ENCODE assay signal across 28 cellular contexts in the genomic region with DNA sequence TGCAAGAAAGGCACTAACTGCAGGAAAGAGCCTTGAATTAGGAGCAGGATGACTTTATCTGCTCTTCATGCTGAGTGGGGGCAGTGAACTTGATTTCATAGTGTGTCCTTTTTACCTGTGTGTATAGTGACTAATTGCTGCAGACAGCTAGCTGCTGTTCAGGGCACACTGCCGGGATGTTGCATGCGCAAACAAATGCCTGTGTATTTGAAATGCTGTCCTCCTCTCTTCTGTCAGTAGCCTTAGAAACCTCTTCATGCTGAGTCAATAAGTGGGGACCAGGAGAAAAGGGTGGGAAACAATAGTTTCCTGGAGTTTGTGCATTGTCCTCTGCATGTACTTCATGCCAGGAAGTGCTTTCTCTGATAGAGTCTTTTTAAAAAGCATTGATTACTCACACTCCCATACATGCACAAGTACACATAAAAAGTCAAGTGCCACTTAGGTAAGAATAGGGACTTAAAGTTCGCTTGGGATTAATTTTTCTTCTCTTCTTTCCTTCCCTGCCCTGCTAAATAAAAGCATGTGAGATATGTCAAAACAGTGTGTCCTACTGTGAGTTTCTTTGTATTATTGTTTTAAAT.
A peak's percentile ranks its signal among the peaks of the same experiment; 100 is the strongest.
DNase-seq lines count a peak whose midpoint lies in the region; ATAC-seq lines count a peak whose summit lies in the region.
"Had no signal": no experiment of that assay in that cellular context is flagged by ENCODE, and none has a peak within 500 bp of the region (broad histone marks: within the 10 kb centered on the region; RNA-seq: fewer than 3 reads in every experiment).

No MANE protein-coding gene starts in this region.

- H3K36me3 ChIP-seq in ACC112 (ENCODE audit: insufficient read depth, low read length) (no peaks in the 10 kb centered on the region), Karpas-422 (ENCODE audit: insufficient read depth, low read length) (no peaks in the 10 kb centered on the region)
- H3K36me3 ChIP-seq: cardiac muscle cell, colonic mucosa, SJSA1, WERI-Rb-1 had no signal

- no peaks in the 10 kb centered on the region for H4K20me1 ChIP-seq in Karpas-422 (ENCODE audit: insufficient read depth, low read depth, low read length)

- H3K27me3 ChIP-seq in ACC112 (ENCODE audit: insufficient read depth, low read length), result no peaks in the 10 kb centered on the region
- H3K27me3 ChIP-seq in Karpas-422 (ENCODE audit: low read length), result no peaks in the 10 kb centered on the region
- H3K27me3 ChIP-seq: cardiac muscle cell, colonic mucosa, SJSA1 had no signal

- H3K9ac ChIP-seq in Karpas-422 (ENCODE audit: low read length), result no peak overlapping the region

- H3K9me3 ChIP-seq in Karpas-422 (ENCODE audit: low read length), result no peaks in the 10 kb centered on the region
- H3K9me3 ChIP-seq: colonic mucosa had no signal

- ATAC-seq in GM21723 (IDR thresholded peaks at IDR 0.05; ENCODE audit: unreplicated experiment) (no peak), HG02840 (IDR thresholded peaks at IDR 0.05; ENCODE audit: low FRiP score, unreplicated experiment) (no peak)
- ATAC-seq: left lobe of liver, right cardiac atrium had no signal

- no peak overlapping the region for H3K4me2 ChIP-seq in Karpas-422 (ENCODE audit: low read depth, low read length, poor library complexity, severe bottlenecking)

- H3K4me3 ChIP-seq in ACC112 (ENCODE audit: low read depth, low read length) (no peak overlapping the region), Karpas-422 (ENCODE audit: low read length) (no peak overlapping the region)
- H3K4me3 ChIP-seq: cardiac muscle cell, colonic mucosa, SJSA1 had no signal

- H3K4me1 ChIP-seq in ACC112 (ENCODE audit: control insufficient read depth, insufficient read depth, low read length, unreplicated experiment), result no peaks in the 10 kb centered on the region
- peaks cover 8% of the 10 kb centered on the region for H3K4me1 ChIP-seq in Karpas-422 (ENCODE audit: low read length)
- H3K4me1 ChIP-seq: colonic mucosa, SJSA1 had no signal

- peak overlapping the region; percentile 12 for H2AFZ ChIP-seq in ACC112 (ENCODE audit: low read length, unreplicated experiment)
- peak overlapping the region; percentile 6; the same call in 1 of the 2 replicates for H2AFZ ChIP-seq in Karpas-422 (ENCODE audit: low read length)

- H3K9me2 ChIP-seq in Karpas-422 (replicated peaks; ENCODE audit: insufficient read depth, low read length), result no peaks in the 10 kb centered on the region

- DNase-seq in Karpas-422 (no peak), NCI-H748 treated with DMSO at 0.1 percent for 48 hours (lab: John Stamatoyannopoulos, UW) (peak; percentile 16), iPS-NIHi11 (ENCODE audit: low spot score) (peak; percentile 13), NCI-H2227 treated with DMSO at 0.1 percent for 48 hours (lab: John Stamatoyannopoulos, UW) (no peak)
- DNase-seq in activated effector memory CD4-positive, alpha-beta T cell treated with Interleukin-2 at 50 U/mL for 16 hours, result no peak
- DNase-seq: activated CD4-positive, alpha-beta T cell treated with anti-CD3 and anti-CD28 coated beads for 48 hours; activated effector memory CD4-positive, alpha-beta T cell treated with anti-CD3 and anti-CD28 coated beads, Interleukin-2, amount 50 U/mL, for 16 hours; activated naive CD8-positive, alpha-beta T cell treated with anti-CD3 and anti-CD28 coated beads, Interleukin-2, amount 10 ng/mL, durations not matched to agents 7 days and 5 days; activated T-cell treated with anti-CD3 and anti-CD28 coated beads, Interleukin-2, amount 50 U/mL, for 1 hour; aorta; colonic mucosa; effector CD4-positive, alpha-beta T cell; HCEC 1CT; mesendoderm; MV-4-11; NCI-H1694; NCI-H446; right cardiac atrium; stimulated activated CD4-positive, alpha-beta T cell treated with anti-CD3 and anti-CD28 coated beads, Interleukin-1b, Interleukin-23, amount 100 ng/mL, for 48 hours; stimulated activated naive CD4-positive, alpha-beta T cell treated with Interleukin-2 at 50 U/mL for 16 hours; WERI-Rb-1 had no signal

- H3K27ac ChIP-seq in ACC112 (ENCODE audit: low read depth, low read length), result no peak overlapping the region
- no peak overlapping the region for H3K27ac ChIP-seq in Karpas-422 (ENCODE audit: low read length)
- H3K27ac ChIP-seq: cardiac muscle cell, colonic mucosa, epithelial cell of prostate, SJSA1, WERI-Rb-1 had no signal

- H3K79me2 ChIP-seq in ACC112 (ENCODE audit: control insufficient read depth, insufficient read depth, low read length, unreplicated experiment) (no peaks in the 10 kb centered on the region), Karpas-422 (ENCODE audit: low read length) (no peaks in the 10 kb centered on the region)

Comparison
In these comparisons a context has a peak if more than half of its experiments do, and no peak if none do; other contexts are left out.
1. DNase-seq: peak in NCI-H748 treated with DMSO at 0.1 percent for 48 hours (single experiment) and iPS-NIHi11 (single experiment); none in Karpas-422 (single experiment), NCI-H2227 treated with DMSO at 0.1 percent for 48 hours (single experiment) and activated effector memory CD4-positive, alpha-beta T cell treated with Interleukin-2 at 50 U/mL for 16 hours (single experiment).